ENCODE assay signal across 9 cellular contexts in genomic region chr9:134365791-134366222, GRCh38. TPM values are rescaled to one million over a fixed set of nuclear protein-coding genes. Genes with fewer than 3 reads are reported as not detected.
A peak's percentile ranks its signal among the peaks of the same experiment; 100 is the strongest.
DNase-seq lines count a peak whose midpoint lies in the region; ATAC-seq and TF ChIP-seq lines count a peak whose summit lies in the region.
"Had no signal": no experiment of that assay in that cellular context is flagged by ENCODE, and none has a peak within 500 bp of the region (broad histone marks: within the 10 kb centered on the region; RNA-seq: fewer than 3 reads in every experiment).

No MANE protein-coding gene starts in this region.

- peak; percentile 43 for ATAC-seq in body of pancreas
- no peak for ATAC-seq in HG02884 (IDR thresholded peaks at IDR 0.05; ENCODE audit: unreplicated experiment)

- TF ChIP-seq CTCF in 22Rv1 (IDR thresholded peaks at IDR 0.05), result peak; percentile 13; the same call in 1 of the 2 replicates
- TF ChIP-seq CTCF in LNCaP clone FGC (IDR thresholded peaks at IDR 0.05; ENCODE audit: control insufficient read depth, extremely low read depth, insufficient read depth), result peak; percentile 5; the same call in 1 of the 2 replicates
- TF ChIP-seq CTCF in body of pancreas (IDR thresholded peaks at IDR 0.05), result peak in 1 of 7 experiments; percentile 8
- no peak for TF ChIP-seq CTCF in liver (IDR thresholded peaks at IDR 0.05; ENCODE audit: low read depth, low read length, missing input control)

- TF ChIP-seq RAD21 in liver (IDR thresholded peaks at IDR 0.05), result no peak

- 24% methylated on average over 14 of the region's 14 CpGs; no CpG with 5 or more reads in 1 of the 2 donors for WGBS in body of pancreas, 2 donors
- WGBS in liver, result 11% methylated on average over 14 of the region's 14 CpGs

- peaks cover 66% of the 10 kb centered on the region for H3K4me1 ChIP-seq in body of pancreas
- H3K4me1 ChIP-seq in liver (ENCODE audit: control insufficient read depth in 4 of 4, insufficient read depth in 4 of 4, low read length in 3 of 4), result peaks cover 71 to 99% (median 89%) of the 10 kb centered on the region in 4 donors

- intact Hi-C loops in body of pancreas (cut with DNase I), result no loop called here

- no peaks in the 10 kb centered on the region for H3K27me3 ChIP-seq in body of pancreas
- H3K27me3 ChIP-seq in liver (ENCODE audit: control insufficient read depth in 4 of 4, insufficient read depth in 4 of 4, low read length in 3 of 4), result no peaks in the 10 kb centered on the region

- H3K36me3 ChIP-seq in body of pancreas (replicated peaks in 1 of 2; ENCODE audit: insufficient read depth in 1 of 2, low read depth in 2 of 2) (no peaks in the 10 kb centered on the region), liver (ENCODE audit: control insufficient read depth in 4 of 4, insufficient read depth in 3 of 4, low read depth in 1 of 4, low read length in 3 of 4) (no peaks in the 10 kb centered on the region)

- H3K4me3 ChIP-seq in LNCaP clone FGC (ENCODE audit: low read depth, low read length), result no peak overlapping the region
- H3K4me3 ChIP-seq in body of pancreas, result no peak overlapping the region
- no peak overlapping the region for H3K4me3 ChIP-seq in liver (ENCODE audit: low read depth in 1 of 3, low read length in 3 of 3)

- H3K9me3 ChIP-seq in body of pancreas (no peaks in the 10 kb centered on the region), liver (ENCODE audit: control insufficient read depth in 4 of 4, low read length in 3 of 4) (no peaks in the 10 kb centered on the region)

- no peak overlapping the region for H3K9ac ChIP-seq in liver (ENCODE audit: low read depth in 1 of 2, low read length in 2 of 2)

- DNase-seq in LNCaP clone FGC (ENCODE audit: low read depth) (peak; percentile 69), body of pancreas (no peak), NCI-H526 treated with DMSO at 0.1 percent for 48 hours (lab: John Stamatoyannopoulos, UW) (no peak), inferior parietal cortex (ENCODE audit: extremely low spot score) (no peak), HuH-7 (ENCODE audit: low spot score) (no peak)
- DNase-seq: activated naive CD8-positive, alpha-beta T cell treated with anti-CD3 and anti-CD28 coated beads, Interleukin-2, amount 10 ng/mL, durations not matched to agents 7 days and 5 days had no signal

- peak overlapping the region; percentile 32; the same call in 1 of the 2 replicates for H3K27ac ChIP-seq in 22Rv1
- H3K27ac ChIP-seq in body of pancreas, result peak overlapping the region in 3 of 4 donors; percentile 40 to 76 (median 64)
- peak overlapping the region; percentile 79 to 92 for H3K27ac ChIP-seq in liver (ENCODE audit: low read depth in 1 of 2, low read length in 2 of 2)

- no peak for TF ChIP-seq POLR2A in body of pancreas (IDR thresholded peaks at IDR 0.05)

TF ChIP-seq in liver, 16 proteins besides CTCF, POLR2A, EP300 and RAD21:
- TF ChIP-seq, protein P1, sequence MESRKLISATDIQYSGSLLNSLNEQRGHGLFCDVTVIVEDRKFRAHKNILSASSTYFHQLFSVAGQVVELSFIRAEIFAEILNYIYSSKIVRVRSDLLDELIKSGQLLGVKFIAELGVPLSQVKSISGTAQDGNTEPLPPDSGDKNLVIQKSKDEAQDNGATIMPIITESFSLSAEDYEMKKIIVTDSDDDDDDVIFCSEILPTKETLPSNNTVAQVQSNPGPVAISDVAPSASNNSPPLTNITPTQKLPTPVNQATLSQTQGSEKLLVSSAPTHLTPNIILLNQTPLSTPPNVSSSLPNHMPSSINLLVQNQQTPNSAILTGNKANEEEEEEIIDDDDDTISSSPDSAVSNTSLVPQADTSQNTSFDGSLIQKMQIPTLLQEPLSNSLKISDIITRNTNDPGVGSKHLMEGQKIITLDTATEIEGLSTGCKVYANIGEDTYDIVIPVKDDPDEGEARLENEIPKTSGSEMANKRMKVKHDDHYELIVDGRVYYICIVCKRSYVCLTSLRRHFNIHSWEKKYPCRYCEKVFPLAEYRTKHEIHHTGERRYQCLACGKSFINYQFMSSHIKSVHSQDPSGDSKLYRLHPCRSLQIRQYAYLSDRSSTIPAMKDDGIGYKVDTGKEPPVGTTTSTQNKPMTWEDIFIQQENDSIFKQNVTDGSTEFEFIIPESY (IDR thresholded peaks at IDR 0.05), result no peak
- TF ChIP-seq, protein P2, sequence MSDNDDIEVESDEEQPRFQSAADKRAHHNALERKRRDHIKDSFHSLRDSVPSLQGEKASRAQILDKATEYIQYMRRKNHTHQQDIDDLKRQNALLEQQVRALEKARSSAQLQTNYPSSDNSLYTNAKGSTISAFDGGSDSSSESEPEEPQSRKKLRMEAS (IDR thresholded peaks at IDR 0.05), result peak; percentile 13
- TF ChIP-seq FOXA1 (IDR thresholded peaks at IDR 0.05), result peak; percentile 23
TF ChIP-seq in liver: peak in this region for 2.

RNA-seq across cellular contexts. Expression of gene RXRA, which starts 39.6 kb away (rescaled TPM):
- 10 to 100 TPM; 31.4 to 41.9 TPM for total RNA-seq in body of pancreas
- 100 to 1,000 TPM in 1 of 2 donors, 10 to 100 TPM in 1; 41.5 to 116 TPM for total RNA-seq in liver
- polyA plus RNA-seq in liver, result 100 to 1,000 TPM in 1 of 2 donors, 10 to 100 TPM in 1; 46.8 to 101 TPM

Comparison
In these comparisons a context has a peak if more than half of its experiments do, and no peak if none do; other contexts are left out.
1. H3K27ac ChIP-seq: peak in every context shown above with its lines; median percentile 86 in liver; 64 in body of pancreas; 32 in 22Rv1.